In genomic region chr17:15384142-15384803, GRCh38 we compare ENCODE assay signal across 10 cellular contexts. TPM values are rescaled to one million over a fixed set of nuclear protein-coding genes. Genes with fewer than 3 reads are reported as not detected.
A peak's percentile ranks its signal among the peaks of the same experiment; 100 is the strongest.
DNase-seq lines count a peak whose midpoint lies in the region; ATAC-seq and TF ChIP-seq lines count a peak whose summit lies in the region.
"Had no signal": no experiment of that assay in that cellular context is flagged by ENCODE, and none has a peak within 500 bp of the region (broad histone marks: within the 10 kb centered on the region; RNA-seq: fewer than 3 reads in every experiment).

No MANE protein-coding gene starts in this region.

- no peak overlapping the region for H3K27ac Mint-ChIP-seq in effector memory CD8-positive, alpha-beta T cell

- intact Hi-C loops in gastrocnemius medialis (cut with DNase I; ENCODE audit: low total_unique reads): loop anchor here (2.0 kb wide), 1 partner anchor 73 kb away; no protein-coding TSS in a partner anchor

- in situ Hi-C loops in brain microvascular endothelial cell (cut with HindIII; ENCODE audit: low pct_ligation_motif_present, low sequenced_read_pairs): no loop called here
- in situ Hi-C loops in gastrocnemius medialis (cut with MboI; ENCODE audit: low sequenced_read_pairs in 4 of 4): loop anchor here in 1 of 4 donors (25.0 kb wide), 1 partner anchor 128 kb away; no protein-coding TSS in a partner anchor

- H3K27me3 Mint-ChIP-seq in effector memory CD8-positive, alpha-beta T cell: peaks cover 34 to 53% of the 10 kb centered on the region in 2 donors

- ATAC-seq in gastrocnemius medialis (peak; percentile 81 to 87), HG02885 (IDR thresholded peaks at IDR 0.05; ENCODE audit: poor library complexity, unreplicated experiment) (no peak)
- ATAC-seq in effector memory CD8-positive, alpha-beta T cell (replicated peaks): no peak

- DNase-seq in EL (peak; percentile 33), brain microvascular endothelial cell (no peak), hippocampal formation (lab: John Stamatoyannopoulos, UW) (peak; percentile 35 to 51), gastrocnemius medialis (peak; percentile 62 to 79), NCI-H1694 treated with DMSO at 0.1 percent for 48 hours (lab: John Stamatoyannopoulos, UW) (no peak), islet precursor cell (no peak)
- no peak for DNase-seq in effector memory CD8-positive, alpha-beta T cell
- DNase-seq: activated CD4-positive, alpha-beta T cell treated with anti-CD3 and anti-CD28 coated beads for 48 hours; KG1 had no signal

- H3K36me3 ChIP-seq in brain microvascular endothelial cell (replicated peaks): no peaks in the 10 kb centered on the region
- H3K36me3 ChIP-seq in gastrocnemius medialis: no peaks in the 10 kb centered on the region

- no peak overlapping the region for H3K4me3 Mint-ChIP-seq in effector memory CD8-positive, alpha-beta T cell

- peaks cover 0 to 10% of the 10 kb centered on the region in 2 donors for H3K4me1 ChIP-seq in gastrocnemius medialis

- H3K4me3 ChIP-seq in brain microvascular endothelial cell (ENCODE audit: low read depth, low read length): peak overlapping the region; percentile 1
- peak overlapping the region; percentile 27 to 49 (median 44) for H3K4me3 ChIP-seq in gastrocnemius medialis

- no peaks in the 10 kb centered on the region for H3K4me1 Mint-ChIP-seq in effector memory CD8-positive, alpha-beta T cell (ENCODE audit: low read depth in 2 of 2)

- H3K27ac ChIP-seq in brain microvascular endothelial cell: no peak overlapping the region
- peak overlapping the region; percentile 57 to 70 (median 60) for H3K27ac ChIP-seq in gastrocnemius medialis

- H3K9me3 Mint-ChIP-seq in effector memory CD8-positive, alpha-beta T cell: no peaks in the 10 kb centered on the region

- H3K36me3 Mint-ChIP-seq in effector memory CD8-positive, alpha-beta T cell (ENCODE audit: insufficient read depth): peaks cover 5% of the 10 kb centered on the region

- no peaks in the 10 kb centered on the region for H3K27me3 ChIP-seq in brain microvascular endothelial cell (replicated peaks)
- H3K27me3 ChIP-seq in gastrocnemius medialis: no peaks in the 10 kb centered on the region

- TF ChIP-seq CTCF in brain microvascular endothelial cell (IDR thresholded peaks at IDR 0.05; ENCODE audit: low read depth, low read length, missing control alignments): no peak
- no peak for TF ChIP-seq CTCF in gastrocnemius medialis (IDR thresholded peaks at IDR 0.05 in 4 of 5, conservative IDR thresholded peaks at IDR 0.05 in 1 of 5)

- no peak for TF ChIP-seq POLR2A in gastrocnemius medialis (IDR thresholded peaks at IDR 0.05)

- no peaks in the 10 kb centered on the region for H3K9me3 ChIP-seq in gastrocnemius medialis

RNA-seq across cellular contexts. Expression of gene TEKT3, which starts 42.9 kb away (rescaled TPM):
- total RNA-seq in gastrocnemius medialis: not detected

Comparison
In these comparisons a context has a peak if more than half of its experiments do, and no peak if none do; other contexts are left out.
1. DNase-seq: peak in EL (single experiment), hippocampal formation (2 of 2) and gastrocnemius medialis (2 of 2); none in brain microvascular endothelial cell (single experiment), NCI-H1694 treated with DMSO at 0.1 percent for 48 hours (single experiment), effector memory CD8-positive, alpha-beta T cell (0 of 3) and islet precursor cell (single experiment).
2. ATAC-seq: peak in gastrocnemius medialis (2 of 2); none in effector memory CD8-positive, alpha-beta T cell (single experiment) and HG02885 (single experiment).